Comparison of ENCODE assay signal across 16 cellular contexts in the genomic region with DNA sequence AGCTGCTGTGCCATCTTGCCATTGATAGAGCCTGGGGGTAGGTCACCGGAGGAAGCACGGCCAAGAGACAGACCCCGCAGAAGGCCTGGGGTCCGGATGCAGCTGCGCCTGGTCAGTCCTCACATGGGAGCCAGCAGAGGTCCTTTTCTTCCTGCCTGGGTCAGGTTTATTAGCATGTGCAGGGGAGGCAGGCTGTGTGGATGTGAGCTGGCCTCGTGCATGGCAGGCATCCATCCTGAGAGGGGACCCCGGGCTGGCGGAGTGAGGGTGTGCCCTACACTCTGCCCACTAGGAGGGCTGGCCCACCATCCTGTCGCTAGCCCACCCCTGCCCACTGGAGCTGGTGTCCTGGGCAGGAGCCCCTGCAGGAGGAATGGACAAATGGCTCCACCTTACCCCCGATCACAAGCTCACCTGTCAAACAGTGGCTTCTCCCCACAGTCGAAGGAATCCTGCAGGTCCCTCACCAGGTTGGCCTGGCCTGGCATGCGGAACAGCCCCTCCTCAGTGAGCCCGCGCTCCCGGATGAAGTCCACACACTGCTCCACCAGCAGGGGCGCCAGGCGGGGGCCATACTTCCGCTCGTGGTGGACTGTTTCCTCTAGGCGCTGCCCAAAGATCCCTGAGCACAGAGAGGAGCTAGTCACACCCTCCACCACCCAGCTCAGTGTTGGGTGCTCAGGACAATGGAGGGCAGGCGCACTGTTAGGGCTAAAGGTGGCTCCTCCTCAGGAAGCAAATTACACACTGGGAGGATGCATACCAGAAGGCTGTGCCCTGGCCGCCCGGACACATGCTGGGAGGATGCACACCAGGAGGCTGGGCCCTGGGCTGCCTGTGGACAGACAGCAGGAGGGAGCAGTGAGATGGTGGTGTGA.
DNase-seq lines count a peak whose midpoint lies in the region; ATAC-seq and TF ChIP-seq lines count a peak whose summit lies in the region.
"Had no signal": no experiment of that assay in that cellular context is flagged by ENCODE, and none has a peak within 500 bp of the region (broad histone marks: within the 10 kb centered on the region; RNA-seq: fewer than 3 reads in every experiment).

No MANE protein-coding gene starts in this region.

- H3K9me3 Mint-ChIP-seq in endothelial cell (ENCODE audit: unreplicated experiment): no peaks in the 10 kb centered on the region
- H3K9me3 Mint-ChIP-seq: stimulated activated naive CD8-positive, alpha-beta T cell treated with anti-CD3 and anti-CD28 coated beads, Interleukin-15, Interleukin-2, amounts not matched to agents 100 ng/mL and 50 ng/mL, for 24 hours had no signal

- H3K27me3 ChIP-seq in transverse colon: no peaks in the 10 kb centered on the region

- peaks cover 0 to 9% (median 0%) of the 10 kb centered on the region in 4 donors for H3K4me1 ChIP-seq in transverse colon

- DNase-seq in activated CD4-positive, CD25-positive, alpha-beta regulatory T cell treated with anti-CD3 and anti-CD28 coated beads, Interleukin-2, amount 50 U/mL, for 72 hours: peak; percentile 15
- DNase-seq in activated CD4-positive, CD25-positive, alpha-beta regulatory T cell (lab: John Stamatoyannopoulos, UW): no peak
- DNase-seq in endothelial cell (ENCODE audit: low spot score) (no peak), sciatic nerve (ENCODE audit: low spot score) (peak; percentile 53), transverse colon (no peak), SW480 (ENCODE audit: low spot score) (no peak), RKO (ENCODE audit: low spot score) (no peak)
- DNase-seq: amniotic stem cell, glutamatergic neuron, NCI-H187 treated with DMSO at 0.1 percent for 48 hours, NCI-H524, PC-9 had no signal

- no peak for TF ChIP-seq POLR2A in transverse colon (IDR thresholded peaks at IDR 0.05)

- TF ChIP-seq CTCF in endothelial cell (IDR thresholded peaks at IDR 0.05; ENCODE audit: unreplicated experiment): peak; percentile 28
- no peak for TF ChIP-seq CTCF in transverse colon (IDR thresholded peaks at IDR 0.05)

- H3K36me3 ChIP-seq in transverse colon: no peaks in the 10 kb centered on the region

- H3K36me3 Mint-ChIP-seq in endothelial cell (ENCODE audit: low read depth, unreplicated experiment): no peaks in the 10 kb centered on the region

- H3K4me3 ChIP-seq in transverse colon: no peak overlapping the region
- H3K4me3 ChIP-seq: PC-9 had no signal

- no peaks in the 10 kb centered on the region for H3K4me1 Mint-ChIP-seq in endothelial cell (ENCODE audit: unreplicated experiment)

- TF ChIP-seq RAD21 in Ishikawa (IDR thresholded peaks at IDR 0.05; ENCODE audit: low read depth): 0 out of 2 replicates have a peak, but pooled peaks have one; percentile 3

- in situ Hi-C loops in transverse colon (cut with MboI; ENCODE audit: low pct_ligation_motif_present in 1 of 4, low pct_unique_long_range_greater_than_20kb in 1 of 4, low sequenced_read_pairs in 3 of 4): no loop called here

- H3K9me3 ChIP-seq in transverse colon: no peaks in the 10 kb centered on the region

- TF ChIP-seq EP300 in Ishikawa (IDR thresholded peaks at IDR 0.05; ENCODE audit: borderline replicate concordance): no peak; the same call in 1 of the 2 replicates
- no peak for TF ChIP-seq EP300 in transverse colon (IDR thresholded peaks at IDR 0.05; ENCODE audit: low read depth)

- ATAC-seq in sciatic nerve: no peak

- H3K27me3 Mint-ChIP-seq in endothelial cell (ENCODE audit: unreplicated experiment): peaks cover 8% of the 10 kb centered on the region
- H3K27me3 Mint-ChIP-seq: stimulated activated naive CD8-positive, alpha-beta T cell treated with anti-CD3 and anti-CD28 coated beads, Interleukin-15, Interleukin-2, amounts not matched to agents 100 ng/mL and 50 ng/mL, for 24 hours had no signal

- H3K4me3 Mint-ChIP-seq in endothelial cell (ENCODE audit: unreplicated experiment): no peak overlapping the region
- H3K4me3 Mint-ChIP-seq: stimulated activated naive CD8-positive, alpha-beta T cell treated with anti-CD3 and anti-CD28 coated beads, Interleukin-15, Interleukin-2, amounts not matched to agents 100 ng/mL and 50 ng/mL, for 24 hours had no signal

- 85% methylated on average over 23 of the region's 23 CpGs; no CpG with 5 or more reads in 1 of the 2 donors for WGBS in transverse colon (ENCODE audit: low coverage in 1 of 2), 2 donors

- no peak overlapping the region for H3K27ac Mint-ChIP-seq in endothelial cell (ENCODE audit: unreplicated experiment)
- H3K27ac Mint-ChIP-seq: stimulated activated naive CD8-positive, alpha-beta T cell treated with anti-CD3 and anti-CD28 coated beads, Interleukin-15, Interleukin-2, amounts not matched to agents 100 ng/mL and 50 ng/mL, for 24 hours had no signal

- intact Hi-C loops in sciatic nerve (cut with DNase I): no loop called here
- intact Hi-C loops in transverse colon (cut with DNase I; ENCODE audit: low total_unique reads): no loop called here

- no peak overlapping the region for H3K27ac ChIP-seq in transverse colon
- H3K27ac ChIP-seq: 22Rv1, C4-2B, PC-9 had no signal

TF ChIP-seq in Ishikawa, 13 proteins besides CTCF, POLR2A, EP300 and RAD21:
- peak; percentile 42; the same call in 1 of the 2 replicates for TF ChIP-seq YY1 (IDR thresholded peaks at IDR 0.05; ENCODE audit: low read depth)
- no peak for TF ChIP-seq FOXM1 (IDR thresholded peaks at IDR 0.05; ENCODE audit: borderline replicate concordance, low read depth)
- no peak for TF ChIP-seq TAF1 (IDR thresholded peaks at IDR 0.05; ENCODE audit: low read depth)
- peak; percentile 45; the same call in 1 of the 2 replicates for TF ChIP-seq TCF12 (IDR thresholded peaks at IDR 0.05; ENCODE audit: low read depth)
- TF ChIP-seq EGR1 (IDR thresholded peaks at IDR 0.05): no peak
- no peak for TF ChIP-seq ZBTB7A (IDR thresholded peaks at IDR 0.05; ENCODE audit: low read depth)
- no peak for TF ChIP-seq CEBPB (IDR thresholded peaks at IDR 0.05)
- TF ChIP-seq, protein P1, sequence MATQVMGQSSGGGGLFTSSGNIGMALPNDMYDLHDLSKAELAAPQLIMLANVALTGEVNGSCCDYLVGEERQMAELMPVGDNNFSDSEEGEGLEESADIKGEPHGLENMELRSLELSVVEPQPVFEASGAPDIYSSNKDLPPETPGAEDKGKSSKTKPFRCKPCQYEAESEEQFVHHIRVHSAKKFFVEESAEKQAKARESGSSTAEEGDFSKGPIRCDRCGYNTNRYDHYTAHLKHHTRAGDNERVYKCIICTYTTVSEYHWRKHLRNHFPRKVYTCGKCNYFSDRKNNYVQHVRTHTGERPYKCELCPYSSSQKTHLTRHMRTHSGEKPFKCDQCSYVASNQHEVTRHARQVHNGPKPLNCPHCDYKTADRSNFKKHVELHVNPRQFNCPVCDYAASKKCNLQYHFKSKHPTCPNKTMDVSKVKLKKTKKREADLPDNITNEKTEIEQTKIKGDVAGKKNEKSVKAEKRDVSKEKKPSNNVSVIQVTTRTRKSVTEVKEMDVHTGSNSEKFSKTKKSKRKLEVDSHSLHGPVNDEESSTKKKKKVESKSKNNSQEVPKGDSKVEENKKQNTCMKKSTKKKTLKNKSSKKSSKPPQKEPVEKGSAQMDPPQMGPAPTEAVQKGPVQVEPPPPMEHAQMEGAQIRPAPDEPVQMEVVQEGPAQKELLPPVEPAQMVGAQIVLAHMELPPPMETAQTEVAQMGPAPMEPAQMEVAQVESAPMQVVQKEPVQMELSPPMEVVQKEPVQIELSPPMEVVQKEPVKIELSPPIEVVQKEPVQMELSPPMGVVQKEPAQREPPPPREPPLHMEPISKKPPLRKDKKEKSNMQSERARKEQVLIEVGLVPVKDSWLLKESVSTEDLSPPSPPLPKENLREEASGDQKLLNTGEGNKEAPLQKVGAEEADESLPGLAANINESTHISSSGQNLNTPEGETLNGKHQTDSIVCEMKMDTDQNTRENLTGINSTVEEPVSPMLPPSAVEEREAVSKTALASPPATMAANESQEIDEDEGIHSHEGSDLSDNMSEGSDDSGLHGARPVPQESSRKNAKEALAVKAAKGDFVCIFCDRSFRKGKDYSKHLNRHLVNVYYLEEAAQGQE (IDR thresholded peaks at IDR 0.05; ENCODE audit: low read depth): no peak
- TF ChIP-seq, protein P2, sequence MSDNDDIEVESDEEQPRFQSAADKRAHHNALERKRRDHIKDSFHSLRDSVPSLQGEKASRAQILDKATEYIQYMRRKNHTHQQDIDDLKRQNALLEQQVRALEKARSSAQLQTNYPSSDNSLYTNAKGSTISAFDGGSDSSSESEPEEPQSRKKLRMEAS (IDR thresholded peaks at IDR 0.05): peak; percentile 29; the same call in 1 of the 2 replicates
- TF ChIP-seq, protein P3, sequence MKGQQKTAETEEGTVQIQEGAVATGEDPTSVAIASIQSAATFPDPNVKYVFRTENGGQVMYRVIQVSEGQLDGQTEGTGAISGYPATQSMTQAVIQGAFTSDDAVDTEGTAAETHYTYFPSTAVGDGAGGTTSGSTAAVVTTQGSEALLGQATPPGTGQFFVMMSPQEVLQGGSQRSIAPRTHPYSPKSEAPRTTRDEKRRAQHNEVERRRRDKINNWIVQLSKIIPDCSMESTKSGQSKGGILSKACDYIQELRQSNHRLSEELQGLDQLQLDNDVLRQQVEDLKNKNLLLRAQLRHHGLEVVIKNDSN (IDR thresholded peaks at IDR 0.05): no peak
- TF ChIP-seq TEAD4 (IDR thresholded peaks at IDR 0.05): peak; percentile 59
- TF ChIP-seq CREB1 (IDR thresholded peaks at IDR 0.05; ENCODE audit: low read depth): no peak
- 0 out of 2 replicates have a peak, but pooled peaks have one; percentile 35 for TF ChIP-seq NFIC (IDR thresholded peaks at IDR 0.05)

Comparison
In these comparisons a context has a peak if more than half of its experiments do, and no peak if none do; other contexts are left out.
1. DNase-seq: peak in activated CD4-positive, CD25-positive, alpha-beta regulatory T cell treated with anti-CD3 and anti-CD28 coated beads, Interleukin-2, amount 50 U/mL, for 72 hours (single experiment) and sciatic nerve (single experiment); none in activated CD4-positive, CD25-positive, alpha-beta regulatory T cell (0 of 4), endothelial cell (single experiment), transverse colon (single experiment), SW480 (single experiment) and RKO (single experiment).